In genomic region chr12:40351976-40352375, GRCh38 we compare ENCODE assay signal across 24 cellular contexts.
"Had no signal": no experiment of that assay in that cellular context is flagged by ENCODE, and none has a peak within 500 bp of the region (broad histone marks: within the 10 kb centered on the region; RNA-seq: fewer than 3 reads in every experiment).

No MANE protein-coding gene starts in this region.

- ATAC-seq: activated CD4-positive, CD25-positive, alpha-beta regulatory T cell treated with anti-CD3 and anti-CD28 coated beads, Interleukin-2, amount 50 U/mL, for 24 hours; activated naive CD8-positive, alpha-beta T cell treated with anti-CD3 and anti-CD28 coated beads, Interleukin-2, amount 50 U/mL, for 24 hours; natural killer cell treated with Interleukin-12 subunit alpha and Interleukin-12 subunit beta and Interleukin-15 and Interleukin-18, amount 100 ng/mL, for 72 hours had no signal

- H3K36me3 Mint-ChIP-seq: activated naive CD4-positive, alpha-beta T cell treated with anti-CD3 and anti-CD28 coated beads, Interleukin-2, amount 10 ng/mL, durations not matched to agents 7 days and 5 days; natural killer cell treated with Interleukin-12 subunit alpha and Interleukin-12 subunit beta and Interleukin-15 and Interleukin-18, amount 100 ng/mL, for 72 hours had no signal

- H3K36me3 ChIP-seq: brain microvascular endothelial cell had no signal

- H3K27ac ChIP-seq: brain microvascular endothelial cell, coronary artery, heart right ventricle, neutrophil, pancreas, tibial artery, vagina had no signal

- H3K27me3 ChIP-seq: brain microvascular endothelial cell, heart right ventricle, neutrophil, pancreas, tibial artery, vagina had no signal

- H3K4me1 Mint-ChIP-seq: activated CD4-positive, alpha-beta T cell treated with anti-CD3 and anti-CD28 coated beads, Interleukin-2, amount 10 ng/mL, durations not matched to agents 7 days and 5 days; activated naive CD4-positive, alpha-beta T cell treated with anti-CD3 and anti-CD28 coated beads, Interleukin-2, amount 10 ng/mL, durations not matched to agents 7 days and 5 days; activated naive CD8-positive, alpha-beta T cell treated with anti-CD3 and anti-CD28 coated beads, Interleukin-2, amount 50 U/mL, for 24 hours had no signal

- H3K4me3 ChIP-seq: coronary artery, heart right ventricle, lung, pancreas, tibial artery, vagina had no signal

- H3K27ac Mint-ChIP-seq: activated CD4-positive, alpha-beta T cell treated with anti-CD3 and anti-CD28 coated beads, Interleukin-2, amount 10 ng/mL, durations not matched to agents 7 days and 5 days; activated naive CD4-positive, alpha-beta T cell treated with anti-CD3 and anti-CD28 coated beads, Interleukin-2, amount 10 ng/mL, durations not matched to agents 7 days and 5 days; activated naive CD8-positive, alpha-beta T cell treated with anti-CD3 and anti-CD28 coated beads, Interleukin-2, amount 50 U/mL, for 24 hours; mesothelial cell of epicardium; natural killer cell treated with Interleukin-12 subunit alpha and Interleukin-12 subunit beta and Interleukin-15 and Interleukin-18, amount 100 ng/mL, for 72 hours; T-helper 1 cell treated with Interleukin-12 subunit alpha and Interleukin-12 subunit beta and Interleukin-4 antibody, amounts not matched to agents 30 μg/mL and 1 μg/mL, for 36 hours had no signal

- H3K9me3 Mint-ChIP-seq: T-helper 1 cell treated with Interleukin-12 subunit alpha and Interleukin-12 subunit beta and Interleukin-4 antibody, amounts not matched to agents 30 μg/mL and 1 μg/mL, for 36 hours had no signal

- H3K4me1 ChIP-seq: pancreas, tibial artery, vagina had no signal

- DNase-seq: activated CD4-positive, alpha-beta T cell treated with anti-CD3 and anti-CD28 coated beads, Interleukin-2, amount 10 ng/mL, durations not matched to agents 7 days and 5 days; activated CD8-positive, alpha-beta memory T cell treated with anti-CD3 and anti-CD28 coated beads for 24 hours; activated CD8-positive, alpha-beta memory T cell treated with anti-CD3 and anti-CD28 coated beads, Interleukin-2, amount 50 U/mL, for 48 hours; activated effector memory CD4-positive, alpha-beta T cell treated with Interleukin-2 at 50 U/mL for 16 hours; activated naive CD4-positive, alpha-beta T cell treated with anti-CD3 and anti-CD28 coated beads, Interleukin-2, amount 10 ng/mL, durations not matched to agents 7 days and 5 days; activated naive CD8-positive, alpha-beta T cell treated with anti-CD3 and anti-CD28 coated beads, Interleukin-2, amount 50 U/mL, for 24 hours; activated T-cell treated with anti-CD3 and anti-CD28 coated beads, Interleukin-2, amount 50 U/mL, for 48 hours; brain microvascular endothelial cell; erythroblast; heart right ventricle; pancreas; stimulated activated CD4-positive, alpha-beta T cell treated with anti-CD3 and anti-CD28 coated beads, Interleukin-12 subunit alpha, Interleukin-12 subunit beta, amount 100 ng/mL, for 4 hours; stimulated activated CD4-positive, alpha-beta T cell treated with anti-CD3 and anti-CD28 coated beads, Interleukin-1b, Interleukin-23, amount 100 ng/mL, for 48 hours; stimulated activated CD8-positive, alpha-beta memory T cell treated with anti-CD3 and anti-CD28 coated beads, Interleukin-4, amount 100 ng/mL, for 48 hours; stimulated activated naive CD4-positive, alpha-beta T cell; tibial artery had no signal

- H3K4me3 Mint-ChIP-seq: activated CD4-positive, alpha-beta T cell treated with anti-CD3 and anti-CD28 coated beads, Interleukin-2, amount 10 ng/mL, durations not matched to agents 7 days and 5 days; activated naive CD4-positive, alpha-beta T cell treated with anti-CD3 and anti-CD28 coated beads, Interleukin-2, amount 10 ng/mL, durations not matched to agents 7 days and 5 days; activated naive CD8-positive, alpha-beta T cell treated with anti-CD3 and anti-CD28 coated beads, Interleukin-2, amount 50 U/mL, for 24 hours; mesothelial cell of epicardium; natural killer cell treated with Interleukin-12 subunit alpha and Interleukin-12 subunit beta and Interleukin-15 and Interleukin-18, amount 100 ng/mL, for 72 hours; T-helper 1 cell treated with Interleukin-12 subunit alpha and Interleukin-12 subunit beta and Interleukin-4 antibody, amounts not matched to agents 30 μg/mL and 1 μg/mL, for 36 hours had no signal

- H3K9me3 ChIP-seq: heart right ventricle, neutrophil, pancreas, tibial artery, vagina had no signal

- H3K27me3 Mint-ChIP-seq: activated CD4-positive, alpha-beta T cell treated with anti-CD3 and anti-CD28 coated beads, Interleukin-2, amount 10 ng/mL, durations not matched to agents 7 days and 5 days; activated naive CD4-positive, alpha-beta T cell treated with anti-CD3 and anti-CD28 coated beads, Interleukin-2, amount 10 ng/mL, durations not matched to agents 7 days and 5 days; activated naive CD8-positive, alpha-beta T cell treated with anti-CD3 and anti-CD28 coated beads, Interleukin-2, amount 50 U/mL, for 24 hours; natural killer cell treated with Interleukin-12 subunit alpha and Interleukin-12 subunit beta and Interleukin-15 and Interleukin-18, amount 100 ng/mL, for 72 hours had no signal
